ENCODE assay signal across 11 cellular contexts in genomic region chr18:1914489-1914888, GRCh38.
A peak's percentile ranks its signal among the peaks of the same experiment; 100 is the strongest.
DNase-seq lines count a peak whose midpoint lies in the region; ATAC-seq and TF ChIP-seq lines count a peak whose summit lies in the region.
"Had no signal": no experiment of that assay in that cellular context is flagged by ENCODE, and none has a peak within 500 bp of the region (broad histone marks: within the 10 kb centered on the region; RNA-seq: fewer than 3 reads in every experiment).

No MANE protein-coding gene starts in this region.

- no peak for TF ChIP-seq POLR2A in GM18505 (IDR thresholded peaks at IDR 0.05; ENCODE audit: borderline replicate concordance, extremely low read depth, insufficient read depth, insufficient read length)

- H3K4me1 Mint-ChIP-seq in activated naive CD8-positive, alpha-beta T cell treated with anti-CD3 and anti-CD28 coated beads, Interleukin-2, amount 50 U/mL, for 24 hours, result no peaks in the 10 kb centered on the region

- H3K4me1 ChIP-seq in left lung, result no peaks in the 10 kb centered on the region
- H3K4me1 ChIP-seq: upper lobe of left lung had no signal

- ATAC-seq in GM18508 (IDR thresholded peaks at IDR 0.05; ENCODE audit: insufficient read depth, unreplicated experiment) (peak; percentile 78), left lung (peak; percentile 57), GM19324 (IDR thresholded peaks at IDR 0.05; ENCODE audit: low FRiP score, unreplicated experiment) (no peak), GM18505 (IDR thresholded peaks at IDR 0.05; ENCODE audit: unreplicated experiment) (no peak)
- ATAC-seq in activated naive CD8-positive, alpha-beta T cell treated with anti-CD3 and anti-CD28 coated beads, Interleukin-2, amount 50 U/mL, for 24 hours, result no peak

- intact Hi-C loops in left lung (cut with DNase I), result no loop called here

- H3K9me3 ChIP-seq in left lung, result peaks cover 0 to 38% of the 10 kb centered on the region in 2 donors

- no peaks in the 10 kb centered on the region for H3K27me3 ChIP-seq in left lung
- H3K27me3 ChIP-seq: upper lobe of left lung had no signal

- H3K27me3 Mint-ChIP-seq in activated naive CD8-positive, alpha-beta T cell treated with anti-CD3 and anti-CD28 coated beads, Interleukin-2, amount 50 U/mL, for 24 hours, result no peaks in the 10 kb centered on the region
- H3K27me3 Mint-ChIP-seq: activated CD4-positive, alpha-beta memory T cell treated with anti-CD3 and anti-CD28 coated beads for 36 hours had no signal

- H3K9me3 Mint-ChIP-seq in activated naive CD8-positive, alpha-beta T cell treated with anti-CD3 and anti-CD28 coated beads, Interleukin-2, amount 50 U/mL, for 24 hours, result peaks cover 24% of the 10 kb centered on the region

- H3K4me3 Mint-ChIP-seq in activated naive CD8-positive, alpha-beta T cell treated with anti-CD3 and anti-CD28 coated beads, Interleukin-2, amount 50 U/mL, for 24 hours, result no peak overlapping the region
- H3K4me3 Mint-ChIP-seq: activated CD4-positive, alpha-beta memory T cell treated with anti-CD3 and anti-CD28 coated beads for 36 hours had no signal

- H3K4me3 ChIP-seq in LNCaP clone FGC (ENCODE audit: low read depth, low read length) (no peak overlapping the region), left lung (no peak overlapping the region)
- H3K4me3 ChIP-seq: lung, upper lobe of left lung had no signal

- H3K27ac Mint-ChIP-seq in activated naive CD8-positive, alpha-beta T cell treated with anti-CD3 and anti-CD28 coated beads, Interleukin-2, amount 50 U/mL, for 24 hours, result no peak overlapping the region
- H3K27ac Mint-ChIP-seq: activated CD4-positive, alpha-beta memory T cell treated with anti-CD3 and anti-CD28 coated beads for 36 hours had no signal

- DNase-seq in LNCaP clone FGC (ENCODE audit: low read depth), result peak; percentile 27
- no peak for DNase-seq in left lung
- DNase-seq in activated naive CD8-positive, alpha-beta T cell treated with anti-CD3 and anti-CD28 coated beads, Interleukin-2, amount 50 U/mL, for 24 hours, result no peak
- DNase-seq in DMS153 treated with DMSO at 0.1 percent for 48 hours (lab: John Stamatoyannopoulos, UW; ENCODE audit: unreplicated experiment), result no peak
- DNase-seq: activated CD4-positive, alpha-beta memory T cell treated with anti-CD3 and anti-CD28 coated beads for 36 hours; upper lobe of left lung had no signal

- no peaks in the 10 kb centered on the region for H3K36me3 ChIP-seq in left lung
- H3K36me3 ChIP-seq: upper lobe of left lung had no signal

- no peaks in the 10 kb centered on the region for H3K36me3 Mint-ChIP-seq in activated naive CD8-positive, alpha-beta T cell treated with anti-CD3 and anti-CD28 coated beads, Interleukin-2, amount 50 U/mL, for 24 hours (ENCODE audit: low read depth)
- H3K36me3 Mint-ChIP-seq: activated CD4-positive, alpha-beta memory T cell treated with anti-CD3 and anti-CD28 coated beads for 36 hours had no signal

- H3K27ac ChIP-seq in VCaP, result no peak overlapping the region
- no peak overlapping the region for H3K27ac ChIP-seq in left lung
- H3K27ac ChIP-seq: upper lobe of left lung had no signal

- TF ChIP-seq CTCF in LNCaP clone FGC (IDR thresholded peaks at IDR 0.05; ENCODE audit: control insufficient read depth, extremely low read depth, insufficient read depth), result peak; percentile 64
- peak; percentile 72 for TF ChIP-seq CTCF in VCaP (conservative IDR thresholded peaks at IDR 0.05)
- no peak for TF ChIP-seq CTCF in left lung (IDR thresholded peaks at IDR 0.05)

Comparison
In these comparisons a context has a peak if more than half of its experiments do, and no peak if none do; other contexts are left out.
1. ATAC-seq: peak in GM18508 (single experiment) and left lung (single experiment); none in activated naive CD8-positive, alpha-beta T cell treated with anti-CD3 and anti-CD28 coated beads, Interleukin-2, amount 50 U/mL, for 24 hours (single experiment), GM19324 (single experiment) and GM18505 (single experiment).
2. CTCF ChIP-seq: peak in LNCaP clone FGC (single experiment) and VCaP (single experiment); none in left lung (0 of 2).